Comparison of ENCODE assay signal across 10 cellular contexts in the genomic region with DNA sequence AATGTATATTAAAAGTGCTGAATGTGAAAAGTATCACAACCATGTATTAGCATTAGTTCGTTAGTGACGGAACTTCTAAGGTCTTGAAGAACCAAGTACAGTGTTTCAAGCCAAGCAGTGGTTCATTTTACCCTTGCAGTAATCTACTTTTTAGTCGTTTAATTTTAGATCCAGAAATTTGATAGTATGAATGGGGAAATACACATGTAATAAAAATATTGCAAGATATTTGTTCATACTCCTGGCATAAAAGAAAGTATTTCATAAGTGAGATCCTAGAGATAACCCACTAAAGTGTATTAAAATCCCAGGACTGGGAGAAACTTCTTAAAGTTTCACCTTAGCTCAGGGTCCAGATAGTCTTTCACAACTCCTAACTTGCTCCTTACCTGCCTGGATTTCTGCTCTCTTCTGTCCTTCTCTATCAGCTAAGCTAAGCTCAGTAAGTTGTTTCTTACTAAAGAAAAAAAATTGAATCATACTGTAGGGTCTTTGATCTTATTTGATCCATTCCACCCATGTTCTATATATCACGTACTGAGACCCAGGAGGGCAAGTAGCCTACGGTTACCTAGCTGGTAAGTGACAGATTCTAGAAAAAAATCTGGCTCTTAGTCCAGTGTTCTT. TPM values are rescaled to one million over a fixed set of nuclear protein-coding genes. Genes with fewer than 3 reads are reported as not detected.
DNase-seq lines count a peak whose midpoint lies in the region; ATAC-seq and TF ChIP-seq lines count a peak whose summit lies in the region.
"Had no signal": no experiment of that assay in that cellular context is flagged by ENCODE, and none has a peak within 500 bp of the region (broad histone marks: within the 10 kb centered on the region; RNA-seq: fewer than 3 reads in every experiment).

No MANE protein-coding gene starts in this region.

- peaks cover 2% of the 10 kb centered on the region; the same call in 1 of the 3 replicates for H3K36me3 Mint-ChIP-seq in GM23338 (ENCODE audit: low read depth)
- peaks cover 18% of the 10 kb centered on the region for H3K36me3 Mint-ChIP-seq in T-cell

- POLR2A ChIA-PET in T-cell (lab: Charles Lee): interaction anchor here in 1 of 2 donors (0.6 kb wide), 1 partner anchor 18 kb away, joined by 3 read pairs; no protein-coding TSS in a partner anchor

- H3F3A ChIP-seq in GM23338 (replicated peaks; ENCODE audit: low read depth): no peaks in the 10 kb centered on the region

- no peak overlapping the region; the same call in 1 of the 2 replicates for H3K4me3 ChIP-seq in GM23338
- peak overlapping the region; percentile 66 for H3K4me3 ChIP-seq in psoas muscle

- H3K9me3 Mint-ChIP-seq in GM23338 (no peaks in the 10 kb centered on the region), T-cell (no peaks in the 10 kb centered on the region)

- intact Hi-C loops in psoas muscle (cut with DNase I): loop anchor here in 1 of 2 donors (10.0 kb wide), 1 partner anchor 143 kb away; no protein-coding TSS in a partner anchor

- TF ChIP-seq POLR2A in erythroblast (IDR thresholded peaks at IDR 0.05; ENCODE audit: low read length): no peak

- no peaks in the 10 kb centered on the region for H4K20me1 ChIP-seq in GM23338 (replicated peaks; ENCODE audit: insufficient read depth)

- H3K4me3 Mint-ChIP-seq in GM23338 (peak overlapping the region; percentile 81; the same call in 2 of the 3 replicates), T-cell (peak overlapping the region; percentile 37 to 80 (median 75))

- DNase-seq in GM23338 (ENCODE audit: low spot score) (no peak), T-cell (no peak), erythroblast (lab: John Stamatoyannopoulos, UW) (peak; percentile 14 to 66), psoas muscle (no peak), dermis blood vessel endothelial cell (no peak), NOMO-1 (lab: John Stamatoyannopoulos, UW; ENCODE audit: unreplicated experiment in 2 of 2) (no peak)
- no peak for DNase-seq in activated naive CD4-positive, alpha-beta T cell treated with anti-CD3 and anti-CD28 coated beads, Interleukin-2, amount 50 U/mL, for 16 hours
- DNase-seq: HCEC 1CT, midbrain had no signal

- no peaks in the 10 kb centered on the region for H3K4me1 ChIP-seq in GM23338 (ENCODE audit: insufficient read depth)
- peaks cover 16% of the 10 kb centered on the region for H3K4me1 ChIP-seq in psoas muscle

- H3K27me3 Mint-ChIP-seq in GM23338 (ENCODE audit: insufficient read depth, low read depth, poor library complexity) (peaks cover 12% of the 10 kb centered on the region), T-cell (no peaks in the 10 kb centered on the region)

- TF ChIP-seq CTCF in GM23338 (conservative IDR thresholded peaks at IDR 0.05; ENCODE audit: low read depth in 2 of 2): no peak
- TF ChIP-seq CTCF in psoas muscle (IDR thresholded peaks at IDR 0.05): no peak

- H3K4me2 ChIP-seq in GM23338: no peak overlapping the region

- no peaks in the 10 kb centered on the region; the same call in 2 of the 3 replicates for H3K4me1 Mint-ChIP-seq in GM23338
- peaks cover 20 to 22% (median 20%) of the 10 kb centered on the region in 3 donors for H3K4me1 Mint-ChIP-seq in T-cell

- H3K36me3 ChIP-seq in GM23338 (ENCODE audit: insufficient read depth): no peaks in the 10 kb centered on the region
- peaks cover 3 to 30% of the 10 kb centered on the region in 2 donors for H3K36me3 ChIP-seq in psoas muscle (ENCODE audit: insufficient read depth in 1 of 2, low read depth in 1 of 2)

- 16 to 36% (median 19%) methylated on average over 5 of the region's 5 CpGs for WGBS in psoas muscle, 3 donors

- no peak overlapping the region for H3K27ac Mint-ChIP-seq in GM23338
- H3K27ac Mint-ChIP-seq in T-cell: no peak overlapping the region

- ATAC-seq in GM23338 (no peak), T-cell (replicated peaks in 1 of 4) (no peak), psoas muscle (peak in 3 of 4 donors; percentile 28 to 76 (median 43)), GM18873 (IDR thresholded peaks at IDR 0.05; ENCODE audit: low FRiP score, unreplicated experiment) (no peak)

- no peaks in the 10 kb centered on the region for H3K9me2 ChIP-seq in GM23338 (ENCODE audit: insufficient read depth)

- no peaks in the 10 kb centered on the region for H3K79me2 ChIP-seq in GM23338 (replicated peaks; ENCODE audit: insufficient read depth)

- CTCF ChIA-PET in T-cell (lab: Charles Lee): interaction anchor here (0.6 to 1.0 kb wide), 2 partner anchors 42 to 309 kb away, joined by 3 read pairs; no protein-coding TSS in a partner anchor

- H3K27ac ChIP-seq in GM23338 (ENCODE audit: low read depth): no peak overlapping the region
- H3K27ac ChIP-seq in psoas muscle: peak overlapping the region; percentile 94

- H3K27me3 ChIP-seq in GM23338 (ENCODE audit: insufficient read depth) (no peaks in the 10 kb centered on the region), psoas muscle (ENCODE audit: insufficient read depth in 3 of 3, low read length in 2 of 3) (no peaks in the 10 kb centered on the region)

- H2AFZ ChIP-seq in GM23338: no peak overlapping the region

- H3K9me3 ChIP-seq in psoas muscle: no peaks in the 10 kb centered on the region

TF ChIP-seq in GM23338, 12 proteins besides CTCF, POLR2A, EP300 and RAD21 (continues in another document):
- TF ChIP-seq POLR2AphosphoS5 (IDR thresholded peaks at IDR 0.05; ENCODE audit: low read depth): no peak
- no peak for TF ChIP-seq EZH2 (IDR thresholded peaks at IDR 0.05; ENCODE audit: low read depth, unreplicated experiment)

RNA-seq across cellular contexts. Expression of gene BCAP29, which starts 1.5 kb away (rescaled TPM):
- 15.8 and 18.4 TPM in 2 replicates for total RNA-seq in GM23338 (2014; rRNA removed; shearing (Covaris generic))
- 20.3 and 24.0 TPM in 2 replicates for polyA plus RNA-seq in GM23338 (2016; fragmentation: Nextera tagmentation; extraction: Ambion mirVana)
- 10 to 100 TPM; 12.5 to 17.5 (median 15.9) TPM for total RNA-seq in T-cell
- 10 to 100 TPM; 48.5 to 72.6 (median 58.0) TPM for total RNA-seq in psoas muscle
- polyA plus RNA-seq in psoas muscle: 10 to 100 TPM; 37.4 to 54.8 (median 50.5) TPM
- total RNA-seq in dermis blood vessel endothelial cell: 98.2 and 109 TPM in 2 replicates

RNA-seq across cellular contexts. Expression of gene DUS4L, which starts 17.7 kb away (rescaled TPM):
- 16.8 and 22.9 TPM in 2 replicates for total RNA-seq in GM23338 (2014; rRNA removed; shearing (Covaris generic))
- polyA plus RNA-seq in GM23338 (2016; fragmentation: Nextera tagmentation; extraction: Ambion mirVana) (16.3 and 16.7 TPM in 2 replicates), psoas muscle (1 to 10 TPM; 1.6 to 4.3 (median 2.0) TPM)
- total RNA-seq in T-cell (10 to 100 TPM in 4 of 5 donors, 1 to 10 TPM in 1; 9.4 to 14.7 (median 10.8) TPM), psoas muscle (1 to 10 TPM; 3.3 to 4.9 (median 4.3) TPM), dermis blood vessel endothelial cell (4.9 and 6.1 TPM in 2 replicates)

RNA-seq across cellular contexts. Expression of gene COG5, which starts 17.8 kb away (rescaled TPM):
- total RNA-seq in GM23338 (2014; rRNA removed; shearing (Covaris generic)): 36.5 and 40.6 TPM in 2 replicates
- polyA plus RNA-seq in GM23338 (2016; fragmentation: Nextera tagmentation; extraction: Ambion mirVana) (11.0 and 15.4 TPM in 2 replicates), psoas muscle (10 to 100 TPM in 1 of 3 donors, 1 to 10 TPM in 2; 4.8 to 13.5 (median 6.5) TPM)
- total RNA-seq in T-cell (10 to 100 TPM; 37.3 to 83.8 (median 55.4) TPM), psoas muscle (10 to 100 TPM; 18.8 to 35.1 (median 20.5) TPM), dermis blood vessel endothelial cell (34.7 and 59.9 TPM in 2 replicates)

Comparison
In these comparisons a context has a peak if more than half of its experiments do, and no peak if none do; other contexts are left out.
1. ATAC-seq: peak in psoas muscle (3 of 4); none in GM23338 (single experiment), T-cell (0 of 4) and GM18873 (single experiment).
2. DNase-seq: peak in erythroblast (2 of 2); none in GM23338 (single experiment), T-cell (0 of 34), psoas muscle (0 of 2), activated naive CD4-positive, alpha-beta T cell treated with anti-CD3 and anti-CD28 coated beads, Interleukin-2, amount 50 U/mL, for 16 hours (single experiment), dermis blood vessel endothelial cell (single experiment) and NOMO-1 (0 of 2).